In the genomic region with DNA sequence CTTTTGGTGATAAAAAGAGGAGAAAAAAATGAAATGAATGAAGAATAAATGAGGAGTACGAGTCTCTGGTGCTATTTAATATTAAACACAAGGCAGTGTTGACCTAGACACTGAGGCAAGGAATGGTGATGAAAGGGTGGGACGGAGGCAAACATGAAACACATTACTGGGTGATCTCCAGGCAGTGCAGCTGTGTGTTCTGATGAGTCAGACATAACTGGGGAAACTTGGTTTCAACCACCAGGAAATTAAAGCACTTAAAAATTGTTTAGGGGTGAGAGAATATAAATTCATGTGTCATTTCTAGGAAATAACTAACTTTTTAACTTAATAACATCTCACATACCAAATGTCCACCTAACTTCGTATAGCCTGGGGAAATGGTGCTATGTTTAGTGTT, we compare ENCODE assay signal across 14 cellular contexts. TPM values are rescaled to one million over a fixed set of nuclear protein-coding genes. Genes with fewer than 3 reads are reported as not detected.
DNase-seq lines count a peak whose midpoint lies in the region; ATAC-seq, FAIRE-seq and TF ChIP-seq lines count a peak whose summit lies in the region.
"Had no signal": no experiment of that assay in that cellular context is flagged by ENCODE, and none has a peak within 500 bp of the region (broad histone marks: within the 10 kb centered on the region; RNA-seq: fewer than 3 reads in every experiment).

No MANE protein-coding gene starts in this region.

- H3K4me3 ChIP-seq in AG09309 (ENCODE audit: control insufficient read depth, low read depth, low read length) (no peak overlapping the region), IMR-90 (ENCODE audit: insufficient read depth, low read depth, low read length) (no peak overlapping the region), astrocyte of the spinal cord (ENCODE audit: low read depth, low read length) (no peak overlapping the region), keratinocyte (ENCODE audit: control insufficient read depth in 2 of 3, extremely low read depth in 1 of 3, insufficient read depth in 2 of 3, low read depth in 1 of 3, low read length in 3 of 3) (no peak overlapping the region)
- H3K4me3 ChIP-seq: ovary had no signal

- H3K4ac ChIP-seq in IMR-90 (ENCODE audit: low read depth, low read length), result no peak overlapping the region

- no peaks in the 10 kb centered on the region for H4K20me1 ChIP-seq in IMR-90 (ENCODE audit: insufficient read depth, low read length)
- no peaks in the 10 kb centered on the region for H4K20me1 ChIP-seq in keratinocyte (ENCODE audit: control insufficient read depth, extremely low read depth, insufficient read depth, low read length)

- WGBS in IMR-90 (ENCODE audit: extremely low coverage in 2 of 2, insufficient read length in 1 of 2), 2 experiments, result 0% methylated on average over 1 of the region's 3 CpGs; no CpG with 5 or more reads in 1 of the 2 experiments

- no peak overlapping the region for H3K4me2 ChIP-seq in IMR-90 (ENCODE audit: low read depth, low read length)
- peak overlapping the region; percentile 18 for H3K4me2 ChIP-seq in keratinocyte (ENCODE audit: control insufficient read depth, extremely low read depth, insufficient read depth, low read depth, low read length)

- no peak overlapping the region for H2BK20ac ChIP-seq in IMR-90 (ENCODE audit: low read depth, low read length)

- POLR2A ChIA-PET in IMR-90 (lab: Charles Lee; ENCODE audit: unreplicated experiment) (no interaction called here), T-cell (lab: Charles Lee) (no interaction called here)

- no peak overlapping the region for H3K56ac ChIP-seq in IMR-90 (ENCODE audit: extremely low read depth, insufficient read depth, low read length)

- BruUV-seq in IMR-90 (replicated peaks; lab: Mats Ljungman, UMichigan), result no TSS peak

- dilution Hi-C loops in IMR-90 (cut with HindIII; ENCODE audit: low sequenced_read_pairs, unreplicated experiment), result no loop called here
- dilution Hi-C loops in keratinocyte (cut with MboI; ENCODE audit: extremely low pct_ligation_motif_present, low sequenced_read_pairs), result no loop called here

- H2AFZ ChIP-seq in IMR-90 (replicated peaks; ENCODE audit: low read length, poor library complexity) (no peak overlapping the region), keratinocyte (ENCODE audit: control insufficient read depth, low read length) (no peak overlapping the region)

- H3K14ac ChIP-seq in IMR-90 (replicated peaks; ENCODE audit: low read depth, low read length), result no peak overlapping the region

- no peak overlapping the region for H4K91ac ChIP-seq in IMR-90 (ENCODE audit: insufficient read depth, low read depth, low read length)

- TF ChIP-seq POLR2A in IMR-90 (IDR thresholded peaks at IDR 0.05; ENCODE audit: low read depth, low read length), result no peak
- no peak for TF ChIP-seq POLR2A in erythroblast (IDR thresholded peaks at IDR 0.05; ENCODE audit: low read length)

- H3K9me1 ChIP-seq in IMR-90 (ENCODE audit: insufficient read depth, low read length) (no peaks in the 10 kb centered on the region), keratinocyte (ENCODE audit: control insufficient read depth, extremely low read depth, insufficient read depth, low read length) (no peaks in the 10 kb centered on the region)

- no peak overlapping the region for H3K4me3 Mint-ChIP-seq in T-cell
- H3K4me3 Mint-ChIP-seq: activated CD8-positive, alpha-beta memory T cell treated with anti-CD3 and anti-CD28 coated beads, Interleukin-2, amount 10 ng/mL, durations not matched to agents 7 days and 5 days; CD8-positive, alpha-beta memory T cell; central memory CD8-positive, alpha-beta T cell had no signal

- H3K4me1 Mint-ChIP-seq in T-cell, result no peaks in the 10 kb centered on the region
- H3K4me1 Mint-ChIP-seq: CD8-positive, alpha-beta memory T cell; central memory CD8-positive, alpha-beta T cell had no signal

- H3K36me3 ChIP-seq in IMR-90 (ENCODE audit: control insufficient read depth, insufficient read depth, low read length) (no peaks in the 10 kb centered on the region), keratinocyte (ENCODE audit: control insufficient read depth in 2 of 2, extremely low read depth in 1 of 2, insufficient read depth in 2 of 2, low read length in 2 of 2) (no peaks in the 10 kb centered on the region)
- H3K36me3 ChIP-seq: ovary had no signal

- no peaks in the 10 kb centered on the region for H3K27me3 Mint-ChIP-seq in T-cell
- H3K27me3 Mint-ChIP-seq: activated CD8-positive, alpha-beta memory T cell treated with anti-CD3 and anti-CD28 coated beads, Interleukin-2, amount 10 ng/mL, durations not matched to agents 7 days and 5 days; CD8-positive, alpha-beta memory T cell; central memory CD8-positive, alpha-beta T cell had no signal

- FAIRE-seq in keratinocyte (lab: Jason Lieb, UNC), result peak; percentile 93

- H3K9ac ChIP-seq in IMR-90 (ENCODE audit: low read depth, low read length), result no peak overlapping the region
- no peak overlapping the region for H3K9ac ChIP-seq in keratinocyte (ENCODE audit: control insufficient read depth, extremely low read depth, insufficient read depth, low read length)

- H3K27ac Mint-ChIP-seq in T-cell, result no peak overlapping the region
- H3K27ac Mint-ChIP-seq: activated CD8-positive, alpha-beta memory T cell treated with anti-CD3 and anti-CD28 coated beads, Interleukin-2, amount 10 ng/mL, durations not matched to agents 7 days and 5 days; CD8-positive, alpha-beta memory T cell had no signal

- in situ Hi-C loops in IMR-90 (cut with MboI; ENCODE audit: low sequenced_read_pairs) (no loop called here), astrocyte of the spinal cord (cut with HindIII; ENCODE audit: low sequenced_read_pairs) (no loop called here)

- ATAC-seq in IMR-90 (ENCODE audit: low read depth), result peak; percentile 97
- no peak for ATAC-seq in T-cell (replicated peaks in 1 of 4)
- ATAC-seq: activated CD8-positive, alpha-beta memory T cell treated with anti-CD3 and anti-CD28 coated beads, Interleukin-2, amount 10 ng/mL, durations not matched to agents 7 days and 5 days had no signal

- H2BK5ac ChIP-seq in IMR-90 (ENCODE audit: low read depth, low read length, poor library complexity, severe bottlenecking), result no peak overlapping the region

- H3K9me3 ChIP-seq in IMR-90 (ENCODE audit: control insufficient read depth, insufficient read depth, low read length), result no peaks in the 10 kb centered on the region
- peaks cover 4% of the 10 kb centered on the region for H3K9me3 ChIP-seq in keratinocyte (ENCODE audit: control insufficient read depth, low read depth, low read length)
- H3K9me3 ChIP-seq: ovary had no signal

- H2BK120ac ChIP-seq in IMR-90 (ENCODE audit: low read depth, low read length), result no peak overlapping the region

- no peak overlapping the region for H4K5ac ChIP-seq in IMR-90 (ENCODE audit: low read depth, low read length)

- H3K4me1 ChIP-seq in IMR-90 (ENCODE audit: control insufficient read depth, insufficient read depth, low read length) (0 out of 2 replicates have a peak, but pooled peaks cover 1% of the 10 kb centered on the region), keratinocyte (ENCODE audit: control insufficient read depth, extremely low read depth, insufficient read depth, low read length) (peaks cover 25% of the 10 kb centered on the region)

- no peak overlapping the region for H2AK9ac ChIP-seq in IMR-90 (replicated peaks; ENCODE audit: low read depth, low read length, poor library complexity)

- no peaks in the 10 kb centered on the region for H3K79me1 ChIP-seq in IMR-90 (ENCODE audit: low read depth in 1 of 2, low read length in 2 of 2)

- CTCF ChIA-PET in IMR-90 (lab: Yijun Ruan, JAX), result interaction anchor here (0.7 kb wide), 1 partner anchor 209 kb away, joined by 3 read pairs; no protein-coding TSS in a partner anchor
- CTCF ChIA-PET in T-cell (lab: Charles Lee), result interaction anchor here in 1 of 2 donors (0.5 kb wide), 1 partner anchor 98 kb away, joined by 6 read pairs; no protein-coding TSS in a partner anchor

- H3K9me3 Mint-ChIP-seq in T-cell, result peaks cover 0 to 6% (median 5%) of the 10 kb centered on the region in 3 donors

- intact Hi-C loops in IMR-90 (cut with micrococcal nuclease), result loop anchor here (5.0 kb wide), 1 partner anchor 40 kb away; no protein-coding TSS in a partner anchor

- H3K23ac ChIP-seq in IMR-90 (ENCODE audit: low read depth, low read length), result no peak overlapping the region

- no peaks in the 10 kb centered on the region for H3K79me2 ChIP-seq in keratinocyte (ENCODE audit: control insufficient read depth, insufficient read depth, low read length)

- DNase-seq in AG09309 (ENCODE audit: low read depth), result peak; percentile 8
- peak; percentile 89 for DNase-seq in IMR-90
- peak; percentile 91 for DNase-seq in astrocyte of the spinal cord (ENCODE audit: low read depth, low spot score)
- DNase-seq in keratinocyte (ENCODE audit: low read depth, low spot score), result no peak
- no peak for DNase-seq in erythroblast (lab: John Stamatoyannopoulos, UW)
- DNase-seq in effector CD4-positive, alpha-beta T cell, result no peak
- DNase-seq in T-cell, result no peak
- DNase-seq in NCI-H526 treated with DMSO at 0.1 percent for 48 hours (lab: John Stamatoyannopoulos, UW), result no peak
- DNase-seq: activated CD8-positive, alpha-beta memory T cell treated with anti-CD3 and anti-CD28 coated beads, Interleukin-2, amount 10 ng/mL, durations not matched to agents 7 days and 5 days; CD8-positive, alpha-beta memory T cell; NCI-H345; ovary had no signal

- H3K27me3 ChIP-seq in IMR-90 (ENCODE audit: control insufficient read depth, insufficient read depth, low read length) (peaks cover under 1% of the 10 kb centered on the region; the same call in 1 of the 2 replicates), keratinocyte (ENCODE audit: control insufficient read depth, extremely low read depth, insufficient read depth, low read length) (no peaks in the 10 kb centered on the region)
- H3K27me3 ChIP-seq: ovary had no signal

- no peak for TF ChIP-seq RAD21 in IMR-90 (IDR thresholded peaks at IDR 0.05; ENCODE audit: low read length)

- no peak overlapping the region for H2BK15ac ChIP-seq in IMR-90 (ENCODE audit: low read depth, low read length)

- H3K36me3 Mint-ChIP-seq in T-cell, result no peaks in the 10 kb centered on the region
- H3K36me3 Mint-ChIP-seq: activated CD8-positive, alpha-beta memory T cell treated with anti-CD3 and anti-CD28 coated beads, Interleukin-2, amount 10 ng/mL, durations not matched to agents 7 days and 5 days; CD8-positive, alpha-beta memory T cell had no signal

- no peak overlapping the region for H4K8ac ChIP-seq in IMR-90 (ENCODE audit: low read depth in 2 of 2, low read length in 2 of 2)

- H3K27ac ChIP-seq in IMR-90 (ENCODE audit: insufficient read depth, low read length), result no peak overlapping the region
- H3K27ac ChIP-seq in keratinocyte (ENCODE audit: control insufficient read depth, insufficient read depth, low read length), result peak overlapping the region; percentile 50
- H3K27ac ChIP-seq: ovary had no signal

- no peak overlapping the region for H3K18ac ChIP-seq in IMR-90 (ENCODE audit: low read depth, low read length)

- H2AK5ac ChIP-seq in IMR-90 (ENCODE audit: low read depth, low read length), result no peak overlapping the region

- TF ChIP-seq CTCF in AG09309 (IDR thresholded peaks at IDR 0.05; ENCODE audit: control insufficient read depth, insufficient read depth, low read depth, low read length, missing control alignments), result no peak
- no peak for TF ChIP-seq CTCF in IMR-90 (conservative IDR thresholded peaks at IDR 0.05; ENCODE audit: low read depth, low read length)
- TF ChIP-seq CTCF in astrocyte of the spinal cord (IDR thresholded peaks at IDR 0.05; ENCODE audit: low read depth, low read length), result no peak
- TF ChIP-seq CTCF in keratinocyte (optimal IDR thresholded peaks at IDR 0.05 in 1 of 3, IDR thresholded peaks at IDR 0.05 in 1 of 3, conservative IDR thresholded peaks at IDR 0.05 in 1 of 3; ENCODE audit: extremely low read depth in 1 of 3, insufficient read depth in 2 of 3, low read length in 3 of 3), result no peak

RNA-seq across cellular contexts. Expression of gene CXCL6, which starts 19.7 kb away (rescaled TPM):
- total RNA-seq in IMR-90 (2012; rRNA removed), result not detected in 2 replicates
- polyA plus RNA-seq in IMR-90 (2012; rRNA removed), result not detected in 2 replicates
- polyA plus RNA-seq in IMR-90 (2012; cell fraction: cytosol; rRNA removed), result 0.12 TPM in 1 of 2 replicates, not detected in the other
- not detected in 2 replicates for polyA plus RNA-seq in IMR-90 (2012; cell fraction: nucleus; rRNA removed; ENCODE audit: low replicate concordance)
- 0.08 to 0.29 TPM in 2 of 3 replicates, not detected in the other for polyA plus RNA-seq in keratinocyte
- polyA plus RNA-seq in keratinocyte (2011; ENCODE audit: low read depth), result not detected
- 0.09 and 0.19 TPM in 2 replicates for polyA plus RNA-seq in keratinocyte (2011; cell fraction: cytosol; rRNA removed)
- polyA plus RNA-seq in keratinocyte (2011; cell fraction: nucleus; rRNA removed), result 0.08 and 0.37 TPM in 2 replicates
- polyA plus RNA-seq in keratinocyte (2012; ENCODE audit: low replicate concordance), result 0.48 TPM in 1 of 2 replicates, not detected in the other
- polyA minus RNA-seq in keratinocyte, result 0.23 TPM in 1 of 3 replicates, not detected in the others
- not detected for polyA minus RNA-seq in keratinocyte (2011; cell fraction: cytosol; rRNA and poly(A)+ RNA removed)
- not detected in 2 replicates for polyA minus RNA-seq in keratinocyte (2011; cell fraction: nucleus; rRNA and poly(A)+ RNA removed)
- not detected for total RNA-seq in T-cell
- total RNA-seq: activated CD8-positive, alpha-beta memory T cell treated with anti-CD3 and anti-CD28 coated beads, Interleukin-2, amount 10 ng/mL, durations not matched to agents 7 days and 5 days; CD8-positive, alpha-beta memory T cell; T-helper 2 cell treated with Interferon-gamma antibody and Interleukin-4, amounts not matched to agents 100 ng/mL and 5 ng/mL, for 36 hours had no signal
- polyA plus RNA-seq: CD8-positive, alpha-beta memory T cell had no signal

RNA-seq across cellular contexts. Expression of gene PF4V1, which starts 36.3 kb away (rescaled TPM):
- total RNA-seq in IMR-90 (2012; rRNA removed) (not detected in 2 replicates), T-cell (1 to 10 TPM in 1 of 5 donors, not detected in 4; 1.6 TPM)
- polyA plus RNA-seq in IMR-90 (2012; rRNA removed) (not detected in 2 replicates), keratinocyte (not detected in 3 replicates)
- not detected in 2 replicates for polyA plus RNA-seq in IMR-90 (2012; cell fraction: cytosol; rRNA removed)
- polyA plus RNA-seq in IMR-90 (2012; cell fraction: nucleus; rRNA removed; ENCODE audit: low replicate concordance), result not detected in 2 replicates
- not detected for polyA plus RNA-seq in keratinocyte (2011; ENCODE audit: low read depth)
- not detected in 2 replicates for polyA plus RNA-seq in keratinocyte (2011; cell fraction: cytosol; rRNA removed)
- not detected in 2 replicates for polyA plus RNA-seq in keratinocyte (2011; cell fraction: nucleus; rRNA removed)
- polyA plus RNA-seq in keratinocyte (2012; ENCODE audit: low replicate concordance), result not detected in 2 replicates
- polyA minus RNA-seq in keratinocyte, result not detected in 3 replicates
- polyA minus RNA-seq in keratinocyte (2011; cell fraction: cytosol; rRNA and poly(A)+ RNA removed), result not detected
- not detected in 2 replicates for polyA minus RNA-seq in keratinocyte (2011; cell fraction: nucleus; rRNA and poly(A)+ RNA removed)
- total RNA-seq: activated CD8-positive, alpha-beta memory T cell treated with anti-CD3 and anti-CD28 coated beads, Interleukin-2, amount 10 ng/mL, durations not matched to agents 7 days and 5 days; CD8-positive, alpha-beta memory T cell; ovary; T-helper 2 cell treated with Interferon-gamma antibody and Interleukin-4, amounts not matched to agents 100 ng/mL and 5 ng/mL, for 36 hours had no signal
- polyA plus RNA-seq: CD8-positive, alpha-beta memory T cell; ovary had no signal

RNA-seq across cellular contexts. Expression of gene CXCL1, which starts 52.4 kb away (rescaled TPM):
- total RNA-seq in IMR-90 (2012; rRNA removed) (not detected in 2 replicates), T-cell (not detected)
- polyA plus RNA-seq in IMR-90 (2012; rRNA removed) (1.1 and 2.0 TPM in 2 replicates), keratinocyte (12.0 to 40.7 TPM (median 35.5 TPM) in 3 replicates)
- polyA plus RNA-seq in IMR-90 (2012; cell fraction: cytosol; rRNA removed), result 0.04 and 0.90 TPM in 2 replicates
- 0.33 and 0.55 TPM in 2 replicates for polyA plus RNA-seq in IMR-90 (2012; cell fraction: nucleus; rRNA removed; ENCODE audit: low replicate concordance)
- polyA plus RNA-seq in keratinocyte (2011; ENCODE audit: low read depth), result 1.1 TPM
- 36.6 and 37.0 TPM in 2 replicates for polyA plus RNA-seq in keratinocyte (2011; cell fraction: cytosol; rRNA removed)
- 92.7 and 98.5 TPM in 2 replicates for polyA plus RNA-seq in keratinocyte (2011; cell fraction: nucleus; rRNA removed)
- polyA plus RNA-seq in keratinocyte (2012; ENCODE audit: low replicate concordance), result 3.6 and 28.9 TPM in 2 replicates
- polyA minus RNA-seq in keratinocyte, result 1.6 to 8.3 TPM (median 3.4 TPM) in 3 replicates
- polyA minus RNA-seq in keratinocyte (2011; cell fraction: cytosol; rRNA and poly(A)+ RNA removed), result 8.6 TPM
- polyA minus RNA-seq in keratinocyte (2011; cell fraction: nucleus; rRNA and poly(A)+ RNA removed), result 10.4 and 15.7 TPM in 2 replicates
- total RNA-seq: activated CD8-positive, alpha-beta memory T cell treated with anti-CD3 and anti-CD28 coated beads, Interleukin-2, amount 10 ng/mL, durations not matched to agents 7 days and 5 days; CD8-positive, alpha-beta memory T cell; T-helper 2 cell treated with Interferon-gamma antibody and Interleukin-4, amounts not matched to agents 100 ng/mL and 5 ng/mL, for 36 hours had no signal
- polyA plus RNA-seq: CD8-positive, alpha-beta memory T cell had no signal

Comparison
In these comparisons a context has a peak if more than half of its experiments do, and no peak if none do; other contexts are left out.
1. DNase-seq: peak in AG09309 (single experiment), IMR-90 (single experiment) and astrocyte of the spinal cord (single experiment); none in keratinocyte (single experiment), erythroblast (0 of 2), effector CD4-positive, alpha-beta T cell (single experiment), T-cell (0 of 34) and NCI-H526 treated with DMSO at 0.1 percent for 48 hours (single experiment).